In genomic region chr11:76629133-76629852, GRCh38 we compare ENCODE assay signal across 9 cellular contexts. TPM values are rescaled to one million over a fixed set of nuclear protein-coding genes. Genes with fewer than 3 reads are reported as not detected.
DNase-seq lines count a peak whose midpoint lies in the region; ATAC-seq and TF ChIP-seq lines count a peak whose summit lies in the region.
"Had no signal": no experiment of that assay in that cellular context is flagged by ENCODE, and none has a peak within 500 bp of the region (broad histone marks: within the 10 kb centered on the region; RNA-seq: fewer than 3 reads in every experiment).

No MANE protein-coding gene starts in this region.

- no peak for ATAC-seq in GM18867 (IDR thresholded peaks at IDR 0.05; ENCODE audit: unreplicated experiment)

- peaks cover 15% of the 10 kb centered on the region for H3K4me1 ChIP-seq in mucosa of stomach (ENCODE audit: control insufficient read depth, insufficient read depth, low read length)
- peaks cover 3% of the 10 kb centered on the region for H3K4me1 ChIP-seq in endodermal cell (ENCODE audit: control insufficient read depth, insufficient read depth, low read length)

- no peaks in the 10 kb centered on the region for H3K36me3 Mint-ChIP-seq in nephron progenitor cell (ENCODE audit: low read depth)
- H3K36me3 Mint-ChIP-seq in endodermal cell (ENCODE audit: low read depth): no peaks in the 10 kb centered on the region

- no peak overlapping the region for H3K4me3 ChIP-seq in dorsolateral prefrontal cortex
- H3K4me3 ChIP-seq in mucosa of stomach (ENCODE audit: low read length): no peak overlapping the region
- H3K4me3 ChIP-seq in endodermal cell (ENCODE audit: low read length): no peak overlapping the region

- H3K4me1 Mint-ChIP-seq in nephron progenitor cell (peaks cover 13% of the 10 kb centered on the region), endodermal cell (peaks cover 16% of the 10 kb centered on the region)

- H3K27me3 Mint-ChIP-seq in nephron progenitor cell (ENCODE audit: low read depth, poor library complexity): peaks cover 8% of the 10 kb centered on the region
- peaks cover 2% of the 10 kb centered on the region for H3K27me3 Mint-ChIP-seq in endodermal cell (ENCODE audit: insufficient read depth)

- TF ChIP-seq CTCF in dorsolateral prefrontal cortex (IDR thresholded peaks at IDR 0.05 in 54 of 56, conservative IDR thresholded peaks at IDR 0.05 in 2 of 56; ENCODE audit: low read depth in 1 of 56, partially characterized antibody in 56 of 56) (no peak), nephron progenitor cell (IDR thresholded peaks at IDR 0.05) (no peak), endodermal cell (conservative IDR thresholded peaks at IDR 0.05) (no peak)

- H3K9ac ChIP-seq in mucosa of stomach (ENCODE audit: low read length) (peak overlapping the region; percentile 41), endodermal cell (ENCODE audit: extremely low read depth, low read length, poor library complexity, severe bottlenecking) (no peak overlapping the region)
- H3K9ac ChIP-seq: KMS-11 had no signal

- H3K27ac ChIP-seq in dorsolateral prefrontal cortex: peak overlapping the region in 40 of 59 donors; percentile 31 to 82 (median 63)
- no peak overlapping the region for H3K27ac ChIP-seq in endodermal cell (ENCODE audit: low read depth, low read length)
- H3K27ac ChIP-seq: KMS-11 had no signal

- H3K4me3 Mint-ChIP-seq in nephron progenitor cell: no peak overlapping the region
- H3K4me3 Mint-ChIP-seq in endodermal cell: no peak overlapping the region

- peaks cover 4% of the 10 kb centered on the region for H3K9me3 Mint-ChIP-seq in nephron progenitor cell
- peaks cover 22% of the 10 kb centered on the region for H3K9me3 Mint-ChIP-seq in endodermal cell

- H3K9me3 ChIP-seq in mucosa of stomach (ENCODE audit: control insufficient read depth, low read length) (no peaks in the 10 kb centered on the region), endodermal cell (ENCODE audit: control insufficient read depth, low read length) (peaks cover 10% of the 10 kb centered on the region)

- WGBS in endodermal cell (ENCODE audit: insufficient coverage in 1 of 2, insufficient read length in 1 of 2), 2 experiments: 89 to 93% methylated on average over 6 to 10 of the region's 10 CpGs

- H3K36me3 ChIP-seq in mucosa of stomach (ENCODE audit: control insufficient read depth, insufficient read depth, low read length): no peaks in the 10 kb centered on the region
- no peaks in the 10 kb centered on the region for H3K36me3 ChIP-seq in endodermal cell (ENCODE audit: control insufficient read depth, insufficient read depth, low read length)

- DNase-seq in stimulated activated naive CD4-positive, alpha-beta T cell treated with Interleukin-2 at 50 U/mL for 16 hours (lab: John Stamatoyannopoulos, UW): peak; percentile 4
- DNase-seq in stimulated activated naive CD4-positive, alpha-beta T cell (lab: John Stamatoyannopoulos, UW): no peak
- DNase-seq in dorsolateral prefrontal cortex (peak in 1 of 10 donors; percentile 36), DMS79 (lab: John Stamatoyannopoulos, UW) (no peak), nephron progenitor cell (no peak), endodermal cell (no peak)

- H3K27me3 ChIP-seq in dorsolateral prefrontal cortex (no peaks in the 10 kb centered on the region), mucosa of stomach (ENCODE audit: control insufficient read depth, insufficient read depth, low read length) (no peaks in the 10 kb centered on the region), endodermal cell (ENCODE audit: control insufficient read depth, insufficient read depth, low read length, poor library complexity, severe bottlenecking) (no peaks in the 10 kb centered on the region)

- H3K27ac Mint-ChIP-seq in nephron progenitor cell (no peak overlapping the region), endodermal cell (no peak overlapping the region)

- intact Hi-C loops in dorsolateral prefrontal cortex (cut with DNase I): no loop called here

RNA-seq across cellular contexts. Expression of gene LRRC32, which starts 41.3 kb away (rescaled TPM):
- total RNA-seq in dorsolateral prefrontal cortex (10 to 100 TPM in 113 of 120 experiments, 1 to 10 TPM in 7; 8.2 to 56.1 (median 22.8) TPM), endodermal cell (1 to 10 TPM; 1.3 to 1.6 TPM)
- 2.0 TPM for polyA plus RNA-seq in endodermal cell (2013, experiment 1 of 2)
- polyA plus RNA-seq in endodermal cell (2013, experiment 2 of 2): 2.2 TPM
